ENCODE assay signal across 17 cellular contexts in genomic region chr3:141429371-141430035, GRCh38. TPM values are rescaled to one million over a fixed set of nuclear protein-coding genes. Genes with fewer than 3 reads are reported as not detected.
A peak's percentile ranks its signal among the peaks of the same experiment; 100 is the strongest.
DNase-seq lines count a peak whose midpoint lies in the region; ATAC-seq and TF ChIP-seq lines count a peak whose summit lies in the region.
"Had no signal": no experiment of that assay in that cellular context is flagged by ENCODE, and none has a peak within 500 bp of the region (broad histone marks: within the 10 kb centered on the region; RNA-seq: fewer than 3 reads in every experiment).

No MANE protein-coding gene starts in this region.

- POLR2A ChIA-PET in activated CD8-positive, alpha-beta T cell treated with anti-CD3 and anti-CD28 coated beads for 36 hours (lab: Charles Lee), result no interaction called here
- POLR2A ChIA-PET in activated CD8-positive, alpha-beta T cell treated with anti-CD3 and anti-CD28 coated beads, Interleukin-2, amount 10 ng/mL, durations not matched to agents 7 days and 5 days (lab: Charles Lee), result no interaction called here

- CTCF ChIA-PET in activated CD8-positive, alpha-beta T cell treated with anti-CD3 and anti-CD28 coated beads for 36 hours (lab: Charles Lee), result interaction anchor here (0.5 to 4.2 kb wide), 3 partner anchors 12 to 335 kb away, joined by 3 to 31 read pairs (median 3); no protein-coding TSS in a partner anchor
- CTCF ChIA-PET in activated CD8-positive, alpha-beta T cell treated with anti-CD3 and anti-CD28 coated beads, Interleukin-2, amount 10 ng/mL, durations not matched to agents 7 days and 5 days (lab: Charles Lee), result interaction anchor here (2.7 to 4.9 kb wide), 3 partner anchors 12 to 118 kb away, joined by 11 to 32 read pairs (median 13); no protein-coding TSS in a partner anchor

- whole genome bisulfite sequencing in transverse colon (ENCODE audit: low coverage in 1 of 2), 2 donors, result 79 to 85% methylated on average over 12 to 18 of the region's 18 CpGs

- H3K9me3 ChIP-seq in muscle layer of colon (ENCODE audit: low read length), result no peaks in the 10 kb centered on the region
- no peaks in the 10 kb centered on the region for H3K9me3 ChIP-seq in transverse colon

- H3K4me1 Mint-ChIP-seq in activated CD8-positive, alpha-beta T cell treated with anti-CD3 and anti-CD28 coated beads for 36 hours (ENCODE audit: low read depth), result peaks cover 30% of the 10 kb centered on the region
- H3K4me1 Mint-ChIP-seq in activated CD8-positive, alpha-beta T cell treated with anti-CD3 and anti-CD28 coated beads, Interleukin-2, amount 10 ng/mL, durations not matched to agents 7 days and 5 days (ENCODE audit: low read depth), result peaks cover 6% of the 10 kb centered on the region
- peaks cover 41 to 67% of the 10 kb centered on the region in 2 donors for H3K4me1 Mint-ChIP-seq in effector memory CD8-positive, alpha-beta T cell (ENCODE audit: low read depth in 2 of 2)

- no peaks in the 10 kb centered on the region for H3K27me3 Mint-ChIP-seq in activated CD8-positive, alpha-beta T cell treated with anti-CD3 and anti-CD28 coated beads for 36 hours
- H3K27me3 Mint-ChIP-seq in activated CD8-positive, alpha-beta T cell treated with anti-CD3 and anti-CD28 coated beads, Interleukin-2, amount 10 ng/mL, durations not matched to agents 7 days and 5 days (ENCODE audit: low read depth), result no peaks in the 10 kb centered on the region
- H3K27me3 Mint-ChIP-seq in effector memory CD8-positive, alpha-beta T cell, result no peaks in the 10 kb centered on the region

- H3K9ac ChIP-seq in muscle layer of colon (ENCODE audit: low read length), result peak overlapping the region; percentile 47

- TF ChIP-seq CTCF in activated CD8-positive, alpha-beta T cell treated with anti-CD3 and anti-CD28 coated beads for 36 hours (IDR thresholded peaks at IDR 0.05), result no peak
- no peak for TF ChIP-seq CTCF in transverse colon (IDR thresholded peaks at IDR 0.05)
- no peak for TF ChIP-seq CTCF in brain microvascular endothelial cell (IDR thresholded peaks at IDR 0.05; ENCODE audit: low read depth, low read length, missing control alignments)

- peak overlapping the region; percentile 14 for H3K27ac Mint-ChIP-seq in activated CD8-positive, alpha-beta T cell treated with anti-CD3 and anti-CD28 coated beads for 36 hours
- H3K27ac Mint-ChIP-seq in activated CD8-positive, alpha-beta T cell treated with anti-CD3 and anti-CD28 coated beads, Interleukin-2, amount 10 ng/mL, durations not matched to agents 7 days and 5 days, result no peak overlapping the region
- H3K27ac Mint-ChIP-seq in effector memory CD8-positive, alpha-beta T cell, result peak overlapping the region; percentile 20 to 35

- H3K9me3 Mint-ChIP-seq in activated CD8-positive, alpha-beta T cell treated with anti-CD3 and anti-CD28 coated beads for 36 hours, result no peaks in the 10 kb centered on the region
- no peaks in the 10 kb centered on the region for H3K9me3 Mint-ChIP-seq in activated CD8-positive, alpha-beta T cell treated with anti-CD3 and anti-CD28 coated beads, Interleukin-2, amount 10 ng/mL, durations not matched to agents 7 days and 5 days (ENCODE audit: insufficient read depth)
- no peaks in the 10 kb centered on the region for H3K9me3 Mint-ChIP-seq in effector memory CD8-positive, alpha-beta T cell

- no peak for TF ChIP-seq POLR2A in transverse colon (IDR thresholded peaks at IDR 0.05)

- H3K4me1 ChIP-seq in muscle layer of colon (ENCODE audit: insufficient read depth, low read length) (peaks cover 80% of the 10 kb centered on the region), transverse colon (peaks cover 26 to 91% (median 53%) of the 10 kb centered on the region in 4 donors)

- in situ Hi-C loops in transverse colon (cut with MboI; ENCODE audit: low pct_ligation_motif_present in 1 of 4, low pct_unique_long_range_greater_than_20kb in 1 of 4, low sequenced_read_pairs in 3 of 4) (no loop called here), brain microvascular endothelial cell (cut with HindIII; ENCODE audit: low pct_ligation_motif_present, low sequenced_read_pairs) (no loop called here)

- no peaks in the 10 kb centered on the region for H3K36me3 ChIP-seq in muscle layer of colon (ENCODE audit: insufficient read depth, low read length)
- H3K36me3 ChIP-seq in transverse colon, result peaks cover 0 to 7% (median 0%) of the 10 kb centered on the region in 4 donors
- H3K36me3 ChIP-seq in brain microvascular endothelial cell (replicated peaks), result peaks cover 56% of the 10 kb centered on the region

- intact Hi-C loops in activated CD8-positive, alpha-beta T cell treated with anti-CD3 and anti-CD28 coated beads for 36 hours (cut with micrococcal nuclease), result no loop called here
- intact Hi-C loops in transverse colon (cut with DNase I; ENCODE audit: low total_unique reads), result no loop called here

- no peak overlapping the region for H3K4me3 Mint-ChIP-seq in activated CD8-positive, alpha-beta T cell treated with anti-CD3 and anti-CD28 coated beads for 36 hours
- no peak overlapping the region for H3K4me3 Mint-ChIP-seq in activated CD8-positive, alpha-beta T cell treated with anti-CD3 and anti-CD28 coated beads, Interleukin-2, amount 10 ng/mL, durations not matched to agents 7 days and 5 days
- peak overlapping the region in 1 of 2 donors; percentile 16 for H3K4me3 Mint-ChIP-seq in effector memory CD8-positive, alpha-beta T cell

- H3K27me3 ChIP-seq in muscle layer of colon (ENCODE audit: control insufficient read depth in 1 of 2, insufficient read depth in 2 of 2, low read length in 2 of 2) (no peaks in the 10 kb centered on the region), transverse colon (no peaks in the 10 kb centered on the region), brain microvascular endothelial cell (replicated peaks) (no peaks in the 10 kb centered on the region)

- H3K4me3 ChIP-seq in muscle layer of colon (ENCODE audit: low read depth in 1 of 2, low read length in 2 of 2), result peak overlapping the region in 1 of 2 donors; percentile 36
- no peak overlapping the region for H3K4me3 ChIP-seq in transverse colon
- H3K4me3 ChIP-seq in brain microvascular endothelial cell (ENCODE audit: low read depth, low read length), result no peak overlapping the region

- peak; percentile 38 for TF ChIP-seq EP300 in transverse colon (IDR thresholded peaks at IDR 0.05; ENCODE audit: low read depth)

- no peaks in the 10 kb centered on the region for H3K36me3 Mint-ChIP-seq in activated CD8-positive, alpha-beta T cell treated with anti-CD3 and anti-CD28 coated beads for 36 hours (ENCODE audit: low read depth)
- H3K36me3 Mint-ChIP-seq in activated CD8-positive, alpha-beta T cell treated with anti-CD3 and anti-CD28 coated beads, Interleukin-2, amount 10 ng/mL, durations not matched to agents 7 days and 5 days (ENCODE audit: low read depth), result peaks cover 4% of the 10 kb centered on the region
- no peaks in the 10 kb centered on the region for H3K36me3 Mint-ChIP-seq in effector memory CD8-positive, alpha-beta T cell (ENCODE audit: insufficient read depth)

- H3K27ac ChIP-seq in muscle layer of colon (ENCODE audit: low read depth, low read length) (peak overlapping the region; percentile 96), transverse colon (peak overlapping the region; percentile 71 to 86 (median 79)), brain microvascular endothelial cell (no peak overlapping the region)

- no peak for ATAC-seq in activated CD8-positive, alpha-beta T cell treated with anti-CD3 and anti-CD28 coated beads for 36 hours
- no peak for ATAC-seq in activated CD8-positive, alpha-beta T cell treated with anti-CD3 and anti-CD28 coated beads, Interleukin-2, amount 10 ng/mL, durations not matched to agents 7 days and 5 days
- ATAC-seq in effector memory CD8-positive, alpha-beta T cell (replicated peaks), result no peak
- ATAC-seq in HG02973 (IDR thresholded peaks at IDR 0.05; ENCODE audit: unreplicated experiment), result no peak

- no peak for DNase-seq in activated CD8-positive, alpha-beta T cell treated with anti-CD3 and anti-CD28 coated beads for 36 hours
- no peak for DNase-seq in activated CD8-positive, alpha-beta T cell treated with anti-CD3 and anti-CD28 coated beads, Interleukin-2, amount 10 ng/mL, durations not matched to agents 7 days and 5 days
- no peak for DNase-seq in effector memory CD8-positive, alpha-beta T cell
- DNase-seq in transverse colon, result no peak
- DNase-seq in brain microvascular endothelial cell, result no peak
- no peak for DNase-seq in T-helper 2 cell
- DNase-seq: activated CD4-positive, alpha-beta T cell treated with anti-CD3 and anti-CD28 coated beads, Interleukin-2, amount 50 U/mL, for 4 hours; activated naive CD4-positive, alpha-beta T cell; Calu3; glutamatergic neuron; H7; kidney glomerular epithelial cell; NCI-H2081 treated with DMSO at 0.1 percent for 48 hours; SIG-M5; T1000 had no signal

RNA-seq across cellular contexts. Expression of gene RASA2, which starts 57.3 kb away (rescaled TPM):
- 10 to 100 TPM; 35.4 to 41.5 TPM for total RNA-seq in activated CD8-positive, alpha-beta T cell treated with anti-CD3 and anti-CD28 coated beads for 36 hours
- total RNA-seq in activated CD8-positive, alpha-beta T cell treated with anti-CD3 and anti-CD28 coated beads, Interleukin-2, amount 10 ng/mL, durations not matched to agents 7 days and 5 days, result 10 to 100 TPM; 56.8 to 60.2 TPM
- total RNA-seq in transverse colon, result 10 to 100 TPM in 3 of 4 donors, 1 to 10 TPM in 1; 9.0 to 70.3 (median 21.5) TPM
